8 cellular contexts compared by ENCODE assay signal in the genomic region with DNA sequence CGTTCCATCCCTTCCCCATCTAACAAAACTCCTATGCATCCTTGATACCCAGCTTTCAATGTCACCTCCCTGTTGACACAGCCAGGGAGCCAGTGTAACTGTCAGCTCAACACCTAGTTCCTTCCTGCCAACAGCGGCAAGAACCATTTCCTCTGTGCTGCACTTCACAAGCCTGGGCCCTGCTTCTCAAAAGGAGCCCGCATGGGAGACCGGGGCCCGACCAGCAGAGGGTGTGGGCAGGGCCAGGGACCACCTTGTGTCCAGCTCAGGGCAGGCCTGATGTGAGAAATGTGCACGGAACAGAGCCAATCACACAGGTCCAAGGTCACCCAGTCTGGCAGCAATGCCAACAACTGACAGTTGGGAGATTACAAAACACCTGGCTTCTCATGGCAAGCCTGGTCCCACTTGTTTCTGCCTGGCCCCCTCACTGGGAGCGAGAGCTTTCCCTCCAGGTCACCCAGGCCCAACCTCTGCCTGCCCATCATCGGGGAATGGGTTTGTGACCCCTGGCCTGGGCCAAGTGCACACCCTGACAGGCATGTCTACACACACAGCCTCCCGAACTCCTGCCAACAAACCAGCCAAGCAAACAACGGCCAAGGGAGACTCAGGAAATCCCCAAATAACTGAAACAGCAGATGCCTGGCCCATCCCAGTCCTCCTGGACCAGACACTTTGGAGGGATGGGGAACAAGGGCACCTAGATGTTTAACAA. TPM values are rescaled to one million over a fixed set of nuclear protein-coding genes. Genes with fewer than 3 reads are reported as not detected.
DNase-seq lines count a peak whose midpoint lies in the region; ATAC-seq and TF ChIP-seq lines count a peak whose summit lies in the region.

No MANE protein-coding gene starts in this region.

- no peak for ATAC-seq in stimulated activated naive B cell treated with anti-CD40 and anti-IgM and Interleukin-4, amounts not matched to agents 10 μg/mL and 1 μg/mL and 100 μg/mL, for 72 hours (replicated peaks)
- ATAC-seq in HG03108 (IDR thresholded peaks at IDR 0.05; ENCODE audit: unreplicated experiment) = no peak

- H3K4me3 ChIP-seq in CD4-positive, alpha-beta memory T cell (ENCODE audit: low read length in 2 of 2) = peak overlapping the region; percentile 89 to 100
- H3K4me3 ChIP-seq in MG63 (no peak overlapping the region), hepatocyte (no peak overlapping the region)

- H3K4me2 ChIP-seq in hepatocyte = peak overlapping the region; percentile 95

- no peaks in the 10 kb centered on the region for H3K27me3 Mint-ChIP-seq in CD4-positive, alpha-beta memory T cell
- no peaks in the 10 kb centered on the region for H3K27me3 Mint-ChIP-seq in stimulated activated naive B cell treated with anti-CD40 and anti-IgM and Interleukin-4, amounts not matched to agents 10 μg/mL and 1 μg/mL and 100 μg/mL, for 72 hours

- CTCF ChIA-PET in CD4-positive, alpha-beta memory T cell (lab: Charles Lee; ENCODE audit: partially characterized antibody) = interaction anchor here (0.7 to 3.1 kb wide), 13 partner anchors 10 to 126 kb away, joined by 3 to 33 read pairs (median 3); a partner anchor contains a TSS

- 48% methylated on average over 10 of the region's 10 CpGs for WGBS in hepatocyte (ENCODE audit: low lambda C conversion rate, missing lambda C conversion rate)

- peak overlapping the region; percentile 98 for H3K27ac ChIP-seq in CD4-positive, alpha-beta memory T cell (ENCODE audit: low read depth, low read length)
- H3K27ac ChIP-seq in hepatocyte = peak overlapping the region; percentile 44

- peaks cover 34 to 72% (median 50%) of the 10 kb centered on the region in 4 donors for H3K4me1 Mint-ChIP-seq in CD4-positive, alpha-beta memory T cell
- peaks cover 43 to 66% of the 10 kb centered on the region in 2 donors for H3K4me1 Mint-ChIP-seq in stimulated activated naive B cell treated with anti-CD40 and anti-IgM and Interleukin-4, amounts not matched to agents 10 μg/mL and 1 μg/mL and 100 μg/mL, for 72 hours

- peaks cover 44% of the 10 kb centered on the region for H4K20me1 ChIP-seq in hepatocyte (ENCODE audit: insufficient read depth, poor library complexity, severe bottlenecking)

- no peaks in the 10 kb centered on the region for H3K27me3 ChIP-seq in CD4-positive, alpha-beta memory T cell (ENCODE audit: insufficient read depth, low read length)
- H3K27me3 ChIP-seq in MG63 (no peaks in the 10 kb centered on the region), hepatocyte (no peaks in the 10 kb centered on the region)

- peak overlapping the region; percentile 96 to 100 (median 98) for H3K27ac Mint-ChIP-seq in CD4-positive, alpha-beta memory T cell
- peak overlapping the region; percentile 95 for H3K27ac Mint-ChIP-seq in stimulated activated naive B cell treated with anti-CD40 and anti-IgM and Interleukin-4, amounts not matched to agents 10 μg/mL and 1 μg/mL and 100 μg/mL, for 72 hours

- POLR2A ChIA-PET in CD4-positive, alpha-beta memory T cell (lab: Charles Lee; ENCODE audit: partially characterized antibody) = interaction anchor here (0.7 to 20.1 kb wide), 16 partner anchors 4 to 898 kb away, joined by 3 to 533 read pairs (median 5); a partner anchor contains a TSS

- peak overlapping the region; percentile 97 to 100 (median 98) for H3K4me3 Mint-ChIP-seq in CD4-positive, alpha-beta memory T cell
- peak overlapping the region; percentile 95 for H3K4me3 Mint-ChIP-seq in stimulated activated naive B cell treated with anti-CD40 and anti-IgM and Interleukin-4, amounts not matched to agents 10 μg/mL and 1 μg/mL and 100 μg/mL, for 72 hours

- H3K9me3 ChIP-seq in CD4-positive, alpha-beta memory T cell (ENCODE audit: control insufficient read depth in 1 of 2, low read length in 2 of 2) = no peaks in the 10 kb centered on the region
- H3K9me3 ChIP-seq in MG63 (no peaks in the 10 kb centered on the region), hepatocyte (ENCODE audit: low read depth) (no peaks in the 10 kb centered on the region)

- H3K36me3 ChIP-seq in CD4-positive, alpha-beta memory T cell (ENCODE audit: insufficient read depth, low read length) = peaks cover 23% of the 10 kb centered on the region
- H3K36me3 ChIP-seq in MG63 = peaks cover 61% of the 10 kb centered on the region
- H3K36me3 ChIP-seq in hepatocyte (replicated peaks; ENCODE audit: insufficient read depth, low read depth) = no peaks in the 10 kb centered on the region

- H3K79me2 ChIP-seq in hepatocyte = peaks cover 57% of the 10 kb centered on the region

- no peak for TF ChIP-seq CTCF in hepatocyte (IDR thresholded peaks at IDR 0.05; ENCODE audit: poor library complexity)

- H3K9me3 Mint-ChIP-seq in CD4-positive, alpha-beta memory T cell = peaks cover 0 to 7% (median 0%) of the 10 kb centered on the region in 8 donors
- H3K9me3 Mint-ChIP-seq in stimulated activated naive B cell treated with anti-CD40 and anti-IgM and Interleukin-4, amounts not matched to agents 10 μg/mL and 1 μg/mL and 100 μg/mL, for 72 hours = no peaks in the 10 kb centered on the region

- peaks cover 19 to 57% of the 10 kb centered on the region in 2 donors for H3K36me3 Mint-ChIP-seq in CD4-positive, alpha-beta memory T cell
- H3K36me3 Mint-ChIP-seq in stimulated activated naive B cell treated with anti-CD40 and anti-IgM and Interleukin-4, amounts not matched to agents 10 μg/mL and 1 μg/mL and 100 μg/mL, for 72 hours = peaks cover 15 to 17% of the 10 kb centered on the region in 2 donors

- no peak overlapping the region for H2AFZ ChIP-seq in hepatocyte

- intact Hi-C loops in CD4-positive, alpha-beta memory T cell (cut with micrococcal nuclease) = loop anchor here (1.0 kb wide), 1 partner anchor 9 kb away; no protein-coding TSS in a partner anchor

- DNase-seq in CD4-positive, alpha-beta memory T cell = peak; percentile 59 to 72 (median 62)
- DNase-seq in MG63 (peak; percentile 84), hepatocyte (ENCODE audit: low spot score) (no peak), RKO (ENCODE audit: low spot score) (no peak), iPS-NIHi7 (ENCODE audit: extremely low spot score) (no peak)
- DNase-seq in activated effector memory CD4-positive, alpha-beta T cell treated with Interleukin-2 at 50 U/mL for 16 hours = peak; percentile 53
- DNase-seq in stimulated activated naive B cell treated with anti-CD40 and anti-IgM and Interleukin-4, amounts not matched to agents 10 μg/mL and 1 μg/mL and 100 μg/mL, for 72 hours = no peak

- H3K4me1 ChIP-seq in CD4-positive, alpha-beta memory T cell (ENCODE audit: insufficient read depth, low read length) = peaks cover 71% of the 10 kb centered on the region
- peaks cover 38% of the 10 kb centered on the region for H3K4me1 ChIP-seq in hepatocyte (ENCODE audit: insufficient read depth)

- no peaks in the 10 kb centered on the region for H3K9me2 ChIP-seq in hepatocyte (replicated peaks; ENCODE audit: insufficient read depth)

RNA-seq across cellular contexts. Expression of a gene that starts 3.1 kb away (rescaled TPM):
- 100 to 1,000 TPM; 247 to 262 TPM for total RNA-seq in CD4-positive, alpha-beta memory T cell
- 1 to 10 TPM; 1.1 to 7.1 TPM for polyA plus RNA-seq in CD4-positive, alpha-beta memory T cell
- total RNA-seq in MG63 (2014; rRNA removed; shearing (Covaris generic); ENCODE audit: low replicate concordance) = 0.17 and 4.4 TPM in 2 replicates
- total RNA-seq in hepatocyte = 9.5 and 13.0 TPM in 2 replicates
- 17.4 and 19.6 TPM in 2 replicates for polyA plus RNA-seq in hepatocyte

RNA-seq across cellular contexts. Expression of a gene that starts 15.1 kb away (rescaled TPM):
- total RNA-seq in CD4-positive, alpha-beta memory T cell = 1 to 10 TPM; 2.9 TPM
- not detected for polyA plus RNA-seq in CD4-positive, alpha-beta memory T cell
- total RNA-seq in MG63 (2014; rRNA removed; shearing (Covaris generic); ENCODE audit: low replicate concordance) = not detected in 2 replicates
- total RNA-seq in hepatocyte = 24.8 and 29.8 TPM in 2 replicates
- 16.3 and 28.3 TPM in 2 replicates for polyA plus RNA-seq in hepatocyte

Comparison
In these comparisons a context has a peak if more than half of its experiments do, and no peak if none do; other contexts are left out.
1. DNase-seq: peak in CD4-positive, alpha-beta memory T cell (5 of 5), MG63 (single experiment) and activated effector memory CD4-positive, alpha-beta T cell treated with Interleukin-2 at 50 U/mL for 16 hours (single experiment); none in hepatocyte (single experiment), stimulated activated naive B cell treated with anti-CD40 and anti-IgM and Interleukin-4, amounts not matched to agents 10 μg/mL and 1 μg/mL and 100 μg/mL, for 72 hours (single experiment), RKO (single experiment) and iPS-NIHi7 (single experiment).
2. H3K4me3 ChIP-seq: peak in CD4-positive, alpha-beta memory T cell (2 of 2); none in MG63 (single experiment) and hepatocyte (single experiment).
3. RNA of a gene that starts 3.1 kb away (total RNA-seq): 247 to 262 TPM in CD4-positive, alpha-beta memory T cell; 9.5 to 13.0 TPM in hepatocyte and 0.17 to 4.4 TPM in MG63; every median in the first group is over 10 times any median in the second.